ENCODE assay signal across 17 cellular contexts in genomic region chr6:134495203-134495892, GRCh38.
"Had no signal": no experiment of that assay in that cellular context is flagged by ENCODE, and none has a peak within 500 bp of the region (broad histone marks: within the 10 kb centered on the region; RNA-seq: fewer than 3 reads in every experiment).

No MANE protein-coding gene starts in this region.

- H3K9me3 ChIP-seq: esophagus muscularis mucosa, left ventricle myocardium inferior, tibial artery had no signal

- H3K4me1 ChIP-seq: left ventricle myocardium inferior, tibial artery had no signal

- H3K4me3 ChIP-seq: coronary artery, esophagus muscularis mucosa, left ventricle myocardium inferior, tibial artery had no signal

- H3K27ac ChIP-seq: coronary artery, esophagus muscularis mucosa, left ventricle myocardium inferior, tibial artery had no signal

- ATAC-seq: activated CD8-positive, alpha-beta T cell treated with anti-CD3 and anti-CD28 coated beads for 36 hours; stimulated activated naive CD8-positive, alpha-beta T cell treated with anti-CD3 and anti-CD28 coated beads, Interleukin-15, Interleukin-2, amounts not matched to agents 100 U/mL and 50 U/mL, for 24 hours had no signal

- DNase-seq: activated CD4-positive, alpha-beta T cell treated with anti-CD3 and anti-CD28 coated beads for 48 hours; activated CD4-positive, CD25-positive, alpha-beta regulatory T cell; activated CD8-positive, alpha-beta T cell treated with anti-CD3 and anti-CD28 coated beads for 36 hours; activated naive CD4-positive, alpha-beta T cell treated with anti-CD3 and anti-CD28 coated beads for 36 hours; activated T-cell treated with anti-CD3 and anti-CD28 coated beads, Interleukin-2, amount 50 U/mL, for 24 hours; central memory CD4-positive, alpha-beta T cell; foreskin fibroblast; glutamatergic neuron; hypothalamus; left ventricle myocardium inferior; stimulated activated naive CD8-positive, alpha-beta T cell treated with anti-CD3 and anti-CD28 coated beads, Interleukin-15, Interleukin-2, amounts not matched to agents 100 U/mL and 50 U/mL, for 24 hours; substantia nigra; T-helper 1 cell; T-helper 9 cell; tibial artery had no signal

- H3K27me3 ChIP-seq: esophagus muscularis mucosa, tibial artery had no signal

- H3K36me3 ChIP-seq: esophagus muscularis mucosa, left ventricle myocardium inferior, tibial artery had no signal
